1 cellular context compared by ENCODE assay signal in genomic region chr11:124760205-124760652, GRCh38.
TF ChIP-seq lines count a peak whose summit lies in the region.

No MANE protein-coding gene starts in this region.

TF ChIP-seq in GM12878, 131 proteins besides CTCF, POLR2A, EP300 and RAD21:
- TF ChIP-seq CREM (IDR thresholded peaks at IDR 0.05; ENCODE audit: low read depth) (0 out of 2 replicates have a peak, but pooled peaks have one; percentile 16), MEF2A (IDR thresholded peaks at IDR 0.05; ENCODE audit: insufficient read depth, low read depth, low read length) (peak; percentile 76), SIN3A (IDR thresholded peaks at IDR 0.05; ENCODE audit: low read depth, low read length) (0 out of 2 replicates have a peak, but pooled peaks have one; percentile 8), YY1 (IDR thresholded peaks at IDR 0.05; ENCODE audit: low read depth, low read length) (0 out of 2 replicates have a peak, but pooled peaks have one; percentile 24), MEF2B (IDR thresholded peaks at IDR 0.05; ENCODE audit: partially characterized antibody, poor library complexity, severe bottlenecking) (peak; percentile 65), KLF5 (IDR thresholded peaks at IDR 0.05; ENCODE audit: partially characterized antibody) (no peak), BMI1 (IDR thresholded peaks at IDR 0.05; ENCODE audit: borderline replicate concordance) (no peak)
